Comparison of ENCODE assay signal across 1 cellular context in the genomic region with DNA sequence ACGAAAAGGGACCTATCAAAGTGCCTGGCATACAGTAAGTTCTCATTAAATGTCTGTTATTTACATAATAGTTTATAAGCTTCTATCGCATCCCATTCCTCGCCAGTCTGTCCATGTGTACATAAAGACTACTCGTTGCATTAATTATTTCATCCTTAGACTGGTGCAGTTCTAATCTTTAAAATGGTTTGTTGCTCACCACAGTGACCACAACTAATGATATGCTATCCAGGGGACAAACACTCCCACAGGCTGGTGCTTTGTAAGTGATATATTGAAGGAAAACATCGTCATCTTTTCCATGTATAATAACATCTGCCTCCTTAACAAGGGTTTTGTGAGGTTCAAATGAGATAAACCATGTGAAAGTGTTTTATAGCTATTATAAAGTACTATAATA.
A peak's percentile ranks its signal among the peaks of the same experiment; 100 is the strongest.
TF ChIP-seq lines count a peak whose summit lies in the region.

No MANE protein-coding gene starts in this region.

TF ChIP-seq in HEK293, 187 proteins besides CTCF, POLR2A, EP300 and RAD21:
- TF ChIP-seq SP7 (tag by site-specific recombination; IDR thresholded peaks at IDR 0.05) (peak; percentile 56; the same call in 1 of the 2 replicates), ZNF169 (tag by site-specific recombination; IDR thresholded peaks at IDR 0.05) (no peak)
- TF ChIP-seq, protein P1, sequence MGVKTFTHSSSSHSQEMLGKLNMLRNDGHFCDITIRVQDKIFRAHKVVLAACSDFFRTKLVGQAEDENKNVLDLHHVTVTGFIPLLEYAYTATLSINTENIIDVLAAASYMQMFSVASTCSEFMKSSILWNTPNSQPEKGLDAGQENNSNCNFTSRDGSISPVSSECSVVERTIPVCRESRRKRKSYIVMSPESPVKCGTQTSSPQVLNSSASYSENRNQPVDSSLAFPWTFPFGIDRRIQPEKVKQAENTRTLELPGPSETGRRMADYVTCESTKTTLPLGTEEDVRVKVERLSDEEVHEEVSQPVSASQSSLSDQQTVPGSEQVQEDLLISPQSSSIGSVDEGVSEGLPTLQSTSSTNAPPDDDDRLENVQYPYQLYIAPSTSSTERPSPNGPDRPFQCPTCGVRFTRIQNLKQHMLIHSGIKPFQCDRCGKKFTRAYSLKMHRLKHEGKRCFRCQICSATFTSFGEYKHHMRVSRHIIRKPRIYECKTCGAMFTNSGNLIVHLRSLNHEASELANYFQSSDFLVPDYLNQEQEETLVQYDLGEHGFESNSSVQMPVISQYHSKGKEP (tag by site-specific recombination; IDR thresholded peaks at IDR 0.05), result 0 out of 2 replicates have a peak, but pooled peaks have one; percentile 18
